In genomic region chr4:85779165-85779564, GRCh38 we compare ENCODE assay signal across 10 cellular contexts.
A peak's percentile ranks its signal among the peaks of the same experiment; 100 is the strongest.
DNase-seq lines count a peak whose midpoint lies in the region; ATAC-seq and TF ChIP-seq lines count a peak whose summit lies in the region.
"Had no signal": no experiment of that assay in that cellular context is flagged by ENCODE, and none has a peak within 500 bp of the region (broad histone marks: within the 10 kb centered on the region; RNA-seq: fewer than 3 reads in every experiment).

No MANE protein-coding gene starts in this region.

- POLR2A ChIA-PET in OCI-LY7 (lab: Charles Lee) = interaction anchor here (0.6 to 2.7 kb wide), 20 partner anchors 9 to 497 kb away, joined by 3 to 27 read pairs (median 4); no protein-coding TSS in a partner anchor

- H3K9me3 ChIP-seq in OCI-LY7 (ENCODE audit: low read length) = no peaks in the 10 kb centered on the region
- H3K9me3 ChIP-seq in stomach smooth muscle (ENCODE audit: control insufficient read depth in 2 of 2, low read length in 2 of 2) = no peaks in the 10 kb centered on the region

- CTCF ChIA-PET in OCI-LY7 (lab: Charles Lee; ENCODE audit: unreplicated experiment) = interaction anchor here (0.8 to 1.0 kb wide), 4 partner anchors 9 to 32 kb away, joined by 3 to 5 read pairs (median 4); no protein-coding TSS in a partner anchor

- H3K36me3 ChIP-seq in OCI-LY7 (ENCODE audit: insufficient read depth, low read length) = no peaks in the 10 kb centered on the region
- no peaks in the 10 kb centered on the region for H3K36me3 ChIP-seq in stomach smooth muscle (ENCODE audit: control insufficient read depth in 2 of 2, insufficient read depth in 2 of 2, low read length in 2 of 2)

- peak; percentile 21 for ATAC-seq in GM21390 (IDR thresholded peaks at IDR 0.05; ENCODE audit: unreplicated experiment)
- ATAC-seq: activated naive CD8-positive, alpha-beta T cell treated with anti-CD3 and anti-CD28 coated beads, Interleukin-2, amount 50 U/mL, for 24 hours had no signal

- no peaks in the 10 kb centered on the region for H4K20me1 ChIP-seq in OCI-LY7 (ENCODE audit: insufficient read depth, low read length)

- peak overlapping the region; percentile 84 for H3K4me2 ChIP-seq in OCI-LY7 (ENCODE audit: low read length)

- H3K4me1 ChIP-seq in OCI-LY7 (ENCODE audit: insufficient read depth, low read length, poor library complexity, severe bottlenecking) = peaks cover 42% of the 10 kb centered on the region
- H3K4me1 ChIP-seq in stomach smooth muscle (ENCODE audit: control insufficient read depth, insufficient read depth, low read length) = peaks cover 10% of the 10 kb centered on the region

- peak overlapping the region; percentile 63 for H3K4me3 ChIP-seq in OCI-LY7 (ENCODE audit: low read depth, low read length, poor library complexity, severe bottlenecking)
- peak overlapping the region; percentile 56 to 66 for H3K4me3 ChIP-seq in stomach smooth muscle (ENCODE audit: low read length in 2 of 2)

- peak overlapping the region; percentile 87 for H2AFZ ChIP-seq in OCI-LY7 (ENCODE audit: low read length)

- intact Hi-C loops in OCI-LY7 (cut with micrococcal nuclease; ENCODE audit: unreplicated experiment) = no loop called here

- peak overlapping the region; percentile 81 to 84 for H3K9ac ChIP-seq in stomach smooth muscle (ENCODE audit: low read length in 2 of 2)

- no peak; the same call in 1 of the 2 replicates for TF ChIP-seq CTCF in OCI-LY7 (conservative IDR thresholded peaks at IDR 0.05; ENCODE audit: low read length)

- H3K27me3 ChIP-seq in stomach smooth muscle (ENCODE audit: control insufficient read depth in 1 of 2, insufficient read depth in 2 of 2, low read length in 2 of 2) = no peaks in the 10 kb centered on the region

- H3K79me2 ChIP-seq in OCI-LY7 (ENCODE audit: insufficient read depth, low read depth, low read length) = no peaks in the 10 kb centered on the region

- H3K27ac ChIP-seq in OCI-LY7 (ENCODE audit: low read depth, low read length, poor library complexity, severe bottlenecking) = peak overlapping the region; percentile 73
- peak overlapping the region; percentile 78 for H3K27ac ChIP-seq in stomach smooth muscle (ENCODE audit: low read length)

- DNase-seq in OCI-LY7 (ENCODE audit: low spot score) (peak; percentile 54), fibroblast of the conjunctiva (ENCODE audit: low read depth) (peak; percentile 63), NCI-H524 treated with DMSO at 0.1 percent for 48 hours (lab: John Stamatoyannopoulos, UW) (no peak), T-helper 1 cell (no peak), DMS114 treated with DMSO at 0.1 percent for 48 hours (lab: John Stamatoyannopoulos, UW; ENCODE audit: unreplicated experiment) (no peak), NCI-H510A treated with DMSO at 0.1 percent for 48 hours (lab: John Stamatoyannopoulos, UW) (no peak)
- DNase-seq: activated naive CD8-positive, alpha-beta T cell treated with anti-CD3 and anti-CD28 coated beads, Interleukin-2, amount 50 U/mL, for 24 hours; NCI-H510A had no signal

- BruUV-seq in OCI-LY7 (replicated peaks; lab: Mats Ljungman, UMichigan) = no TSS peak

- no peaks in the 10 kb centered on the region for H3K9me2 ChIP-seq in OCI-LY7 (ENCODE audit: insufficient read depth, low read length)

Comparison
In these comparisons a context has a peak if more than half of its experiments do, and no peak if none do; other contexts are left out.
1. DNase-seq: peak in OCI-LY7 (single experiment) and fibroblast of the conjunctiva (single experiment); none in NCI-H524 treated with DMSO at 0.1 percent for 48 hours (single experiment), T-helper 1 cell (0 of 5), DMS114 treated with DMSO at 0.1 percent for 48 hours (single experiment) and NCI-H510A treated with DMSO at 0.1 percent for 48 hours (single experiment).